In the genomic region with DNA sequence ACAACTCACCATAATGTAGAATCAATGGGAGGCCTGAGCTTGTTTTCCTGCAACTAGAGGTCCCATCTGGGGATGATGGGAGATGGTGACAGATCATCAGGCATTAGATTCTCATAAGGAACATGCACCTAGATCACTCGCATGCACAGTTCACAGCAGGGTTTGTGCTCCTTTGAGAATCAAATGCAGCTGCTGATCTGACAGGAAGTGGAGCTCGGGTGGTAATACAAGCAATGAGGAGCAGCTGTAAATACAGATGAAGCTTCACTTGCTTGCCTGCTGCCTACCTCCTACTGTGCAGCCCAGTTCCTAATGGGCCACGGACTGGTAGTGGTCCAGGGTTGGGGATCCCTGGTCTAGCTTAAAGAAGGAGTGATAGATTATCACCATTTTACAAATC, we compare ENCODE assay signal across 1 cellular context.
TF ChIP-seq lines count a peak whose summit lies in the region.

No MANE protein-coding gene starts in this region.

TF ChIP-seq in endothelial cell of umbilical vein, 7 proteins besides CTCF, POLR2A, EP300 and RAD21 (continued from another document):
- no peak for TF ChIP-seq JUN (IDR thresholded peaks at IDR 0.05; ENCODE audit: borderline replicate concordance, insufficient read depth, insufficient read length, low read depth)
